In the genomic region with DNA sequence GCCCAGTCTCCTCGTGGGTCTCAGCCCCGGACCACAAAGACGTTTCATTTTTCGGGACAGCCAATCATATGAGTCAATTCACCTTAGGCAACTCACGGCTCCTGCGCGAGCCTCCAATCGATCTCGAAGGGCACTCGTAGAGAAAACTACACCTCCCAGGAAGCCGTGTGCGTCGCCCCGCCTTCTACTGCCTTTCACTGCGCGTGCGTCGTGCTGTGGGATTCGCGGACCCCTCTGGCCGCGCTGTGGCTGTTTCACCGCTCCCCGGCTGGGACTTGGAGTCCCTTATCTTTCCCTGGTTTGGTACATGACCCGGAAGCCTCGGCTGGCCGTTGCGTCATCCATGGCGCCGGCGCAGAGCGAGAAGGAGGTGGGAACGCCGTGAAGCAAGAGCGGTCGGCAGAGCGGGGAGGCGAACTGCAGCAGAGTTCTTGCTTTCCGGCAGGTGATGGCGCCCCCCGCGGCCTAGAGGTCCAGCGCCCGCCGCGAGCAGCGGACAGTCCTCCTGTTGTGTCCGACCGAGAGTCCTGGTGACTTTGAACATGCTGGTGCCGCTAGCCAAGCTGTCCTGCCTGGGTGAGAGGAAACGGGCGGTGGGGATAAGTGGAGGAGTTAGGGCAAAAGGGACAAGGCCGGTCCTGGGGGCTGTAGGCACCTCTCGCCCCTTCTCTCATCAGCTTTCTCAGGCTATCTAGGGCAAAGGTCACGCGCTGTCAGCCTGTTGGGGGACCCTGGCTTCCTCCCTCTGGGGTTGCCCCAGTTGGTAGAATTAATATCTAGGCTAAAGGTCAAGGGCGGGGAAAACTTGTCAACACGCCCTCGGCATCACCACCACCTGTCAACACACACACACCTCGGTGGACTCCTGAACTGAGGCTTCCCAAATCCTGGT, we compare ENCODE assay signal across 1 cellular context.
A peak's percentile ranks its signal among the peaks of the same experiment; 100 is the strongest.
TF ChIP-seq lines count a peak whose summit lies in the region.

A gene (plus strand): TSS at position 382 of the 892 bp plus-strand sequence. CDS start 161 bp downstream, at position 543.

TF ChIP-seq in K562, 482 proteins besides CTCF, POLR2A, EP300 and RAD21 (continued from another document and continues in another):
- TF ChIP-seq, protein P1, sequence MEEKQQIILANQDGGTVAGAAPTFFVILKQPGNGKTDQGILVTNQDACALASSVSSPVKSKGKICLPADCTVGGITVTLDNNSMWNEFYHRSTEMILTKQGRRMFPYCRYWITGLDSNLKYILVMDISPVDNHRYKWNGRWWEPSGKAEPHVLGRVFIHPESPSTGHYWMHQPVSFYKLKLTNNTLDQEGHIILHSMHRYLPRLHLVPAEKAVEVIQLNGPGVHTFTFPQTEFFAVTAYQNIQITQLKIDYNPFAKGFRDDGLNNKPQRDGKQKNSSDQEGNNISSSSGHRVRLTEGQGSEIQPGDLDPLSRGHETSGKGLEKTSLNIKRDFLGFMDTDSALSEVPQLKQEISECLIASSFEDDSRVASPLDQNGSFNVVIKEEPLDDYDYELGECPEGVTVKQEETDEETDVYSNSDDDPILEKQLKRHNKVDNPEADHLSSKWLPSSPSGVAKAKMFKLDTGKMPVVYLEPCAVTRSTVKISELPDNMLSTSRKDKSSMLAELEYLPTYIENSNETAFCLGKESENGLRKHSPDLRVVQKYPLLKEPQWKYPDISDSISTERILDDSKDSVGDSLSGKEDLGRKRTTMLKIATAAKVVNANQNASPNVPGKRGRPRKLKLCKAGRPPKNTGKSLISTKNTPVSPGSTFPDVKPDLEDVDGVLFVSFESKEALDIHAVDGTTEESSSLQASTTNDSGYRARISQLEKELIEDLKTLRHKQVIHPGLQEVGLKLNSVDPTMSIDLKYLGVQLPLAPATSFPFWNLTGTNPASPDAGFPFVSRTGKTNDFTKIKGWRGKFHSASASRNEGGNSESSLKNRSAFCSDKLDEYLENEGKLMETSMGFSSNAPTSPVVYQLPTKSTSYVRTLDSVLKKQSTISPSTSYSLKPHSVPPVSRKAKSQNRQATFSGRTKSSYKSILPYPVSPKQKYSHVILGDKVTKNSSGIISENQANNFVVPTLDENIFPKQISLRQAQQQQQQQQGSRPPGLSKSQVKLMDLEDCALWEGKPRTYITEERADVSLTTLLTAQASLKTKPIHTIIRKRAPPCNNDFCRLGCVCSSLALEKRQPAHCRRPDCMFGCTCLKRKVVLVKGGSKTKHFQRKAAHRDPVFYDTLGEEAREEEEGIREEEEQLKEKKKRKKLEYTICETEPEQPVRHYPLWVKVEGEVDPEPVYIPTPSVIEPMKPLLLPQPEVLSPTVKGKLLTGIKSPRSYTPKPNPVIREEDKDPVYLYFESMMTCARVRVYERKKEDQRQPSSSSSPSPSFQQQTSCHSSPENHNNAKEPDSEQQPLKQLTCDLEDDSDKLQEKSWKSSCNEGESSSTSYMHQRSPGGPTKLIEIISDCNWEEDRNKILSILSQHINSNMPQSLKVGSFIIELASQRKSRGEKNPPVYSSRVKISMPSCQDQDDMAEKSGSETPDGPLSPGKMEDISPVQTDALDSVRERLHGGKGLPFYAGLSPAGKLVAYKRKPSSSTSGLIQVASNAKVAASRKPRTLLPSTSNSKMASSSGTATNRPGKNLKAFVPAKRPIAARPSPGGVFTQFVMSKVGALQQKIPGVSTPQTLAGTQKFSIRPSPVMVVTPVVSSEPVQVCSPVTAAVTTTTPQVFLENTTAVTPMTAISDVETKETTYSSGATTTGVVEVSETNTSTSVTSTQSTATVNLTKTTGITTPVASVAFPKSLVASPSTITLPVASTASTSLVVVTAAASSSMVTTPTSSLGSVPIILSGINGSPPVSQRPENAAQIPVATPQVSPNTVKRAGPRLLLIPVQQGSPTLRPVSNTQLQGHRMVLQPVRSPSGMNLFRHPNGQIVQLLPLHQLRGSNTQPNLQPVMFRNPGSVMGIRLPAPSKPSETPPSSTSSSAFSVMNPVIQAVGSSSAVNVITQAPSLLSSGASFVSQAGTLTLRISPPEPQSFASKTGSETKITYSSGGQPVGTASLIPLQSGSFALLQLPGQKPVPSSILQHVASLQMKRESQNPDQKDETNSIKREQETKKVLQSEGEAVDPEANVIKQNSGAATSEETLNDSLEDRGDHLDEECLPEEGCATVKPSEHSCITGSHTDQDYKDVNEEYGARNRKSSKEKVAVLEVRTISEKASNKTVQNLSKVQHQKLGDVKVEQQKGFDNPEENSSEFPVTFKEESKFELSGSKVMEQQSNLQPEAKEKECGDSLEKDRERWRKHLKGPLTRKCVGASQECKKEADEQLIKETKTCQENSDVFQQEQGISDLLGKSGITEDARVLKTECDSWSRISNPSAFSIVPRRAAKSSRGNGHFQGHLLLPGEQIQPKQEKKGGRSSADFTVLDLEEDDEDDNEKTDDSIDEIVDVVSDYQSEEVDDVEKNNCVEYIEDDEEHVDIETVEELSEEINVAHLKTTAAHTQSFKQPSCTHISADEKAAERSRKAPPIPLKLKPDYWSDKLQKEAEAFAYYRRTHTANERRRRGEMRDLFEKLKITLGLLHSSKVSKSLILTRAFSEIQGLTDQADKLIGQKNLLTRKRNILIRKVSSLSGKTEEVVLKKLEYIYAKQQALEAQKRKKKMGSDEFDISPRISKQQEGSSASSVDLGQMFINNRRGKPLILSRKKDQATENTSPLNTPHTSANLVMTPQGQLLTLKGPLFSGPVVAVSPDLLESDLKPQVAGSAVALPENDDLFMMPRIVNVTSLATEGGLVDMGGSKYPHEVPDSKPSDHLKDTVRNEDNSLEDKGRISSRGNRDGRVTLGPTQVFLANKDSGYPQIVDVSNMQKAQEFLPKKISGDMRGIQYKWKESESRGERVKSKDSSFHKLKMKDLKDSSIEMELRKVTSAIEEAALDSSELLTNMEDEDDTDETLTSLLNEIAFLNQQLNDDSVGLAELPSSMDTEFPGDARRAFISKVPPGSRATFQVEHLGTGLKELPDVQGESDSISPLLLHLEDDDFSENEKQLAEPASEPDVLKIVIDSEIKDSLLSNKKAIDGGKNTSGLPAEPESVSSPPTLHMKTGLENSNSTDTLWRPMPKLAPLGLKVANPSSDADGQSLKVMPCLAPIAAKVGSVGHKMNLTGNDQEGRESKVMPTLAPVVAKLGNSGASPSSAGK (IDR thresholded peaks at IDR 0.05) = peak; percentile 69
- TF ChIP-seq, protein P2, sequence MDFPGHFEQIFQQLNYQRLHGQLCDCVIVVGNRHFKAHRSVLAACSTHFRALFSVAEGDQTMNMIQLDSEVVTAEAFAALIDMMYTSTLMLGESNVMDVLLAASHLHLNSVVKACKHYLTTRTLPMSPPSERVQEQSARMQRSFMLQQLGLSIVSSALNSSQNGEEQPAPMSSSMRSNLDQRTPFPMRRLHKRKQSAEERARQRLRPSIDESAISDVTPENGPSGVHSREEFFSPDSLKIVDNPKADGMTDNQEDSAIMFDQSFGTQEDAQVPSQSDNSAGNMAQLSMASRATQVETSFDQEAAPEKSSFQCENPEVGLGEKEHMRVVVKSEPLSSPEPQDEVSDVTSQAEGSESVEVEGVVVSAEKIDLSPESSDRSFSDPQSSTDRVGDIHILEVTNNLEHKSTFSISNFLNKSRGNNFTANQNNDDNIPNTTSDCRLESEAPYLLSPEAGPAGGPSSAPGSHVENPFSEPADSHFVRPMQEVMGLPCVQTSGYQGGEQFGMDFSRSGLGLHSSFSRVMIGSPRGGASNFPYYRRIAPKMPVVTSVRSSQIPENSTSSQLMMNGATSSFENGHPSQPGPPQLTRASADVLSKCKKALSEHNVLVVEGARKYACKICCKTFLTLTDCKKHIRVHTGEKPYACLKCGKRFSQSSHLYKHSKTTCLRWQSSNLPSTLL (IDR thresholded peaks at IDR 0.05) = peak; percentile 98
- TF ChIP-seq, protein P3, sequence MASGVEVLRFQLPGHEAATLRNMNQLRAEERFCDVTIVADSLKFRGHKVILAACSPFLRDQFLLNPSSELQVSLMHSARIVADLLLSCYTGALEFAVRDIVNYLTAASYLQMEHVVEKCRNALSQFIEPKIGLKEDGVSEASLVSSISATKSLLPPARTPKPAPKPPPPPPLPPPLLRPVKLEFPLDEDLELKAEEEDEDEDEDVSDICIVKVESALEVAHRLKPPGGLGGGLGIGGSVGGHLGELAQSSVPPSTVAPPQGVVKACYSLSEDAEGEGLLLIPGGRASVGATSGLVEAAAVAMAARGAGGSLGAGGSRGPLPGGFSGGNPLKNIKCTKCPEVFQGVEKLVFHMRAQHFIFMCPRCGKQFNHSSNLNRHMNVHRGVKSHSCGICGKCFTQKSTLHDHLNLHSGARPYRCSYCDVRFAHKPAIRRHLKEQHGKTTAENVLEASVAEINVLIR (CRISPR knock-in tag; IDR thresholded peaks at IDR 0.05) = peak; percentile 83
- TF ChIP-seq ZBTB7A (IDR thresholded peaks at IDR 0.05; ENCODE audit: borderline replicate concordance, control insufficient read depth, low read depth, low read length) = peak; percentile 44; the same call in 1 of the 2 replicates
- TF ChIP-seq ZNF347 (CRISPR knock-in tag; IDR thresholded peaks at IDR 0.05; ENCODE audit: low read depth) = no peak
- no peak for TF ChIP-seq MAFG (tag; conservative IDR thresholded peaks at IDR 0.05)
- TF ChIP-seq SIN3B (IDR thresholded peaks at IDR 0.05; ENCODE audit: low read depth) = peak; percentile 75
- peak; percentile 69 for TF ChIP-seq TAF7 (tag; IDR thresholded peaks at IDR 0.05)
- TF ChIP-seq PRMT5 (CRISPR knock-in tag; IDR thresholded peaks at IDR 0.05) = no peak
- peak; percentile 43; the same call in 1 of the 2 replicates for TF ChIP-seq ELF4 (CRISPR knock-in tag; IDR thresholded peaks at IDR 0.05)
- TF ChIP-seq RBM39 (optimal IDR thresholded peaks at IDR 0.05; ENCODE audit: low read depth, low read length) = no peak
- TF ChIP-seq, protein P4, sequence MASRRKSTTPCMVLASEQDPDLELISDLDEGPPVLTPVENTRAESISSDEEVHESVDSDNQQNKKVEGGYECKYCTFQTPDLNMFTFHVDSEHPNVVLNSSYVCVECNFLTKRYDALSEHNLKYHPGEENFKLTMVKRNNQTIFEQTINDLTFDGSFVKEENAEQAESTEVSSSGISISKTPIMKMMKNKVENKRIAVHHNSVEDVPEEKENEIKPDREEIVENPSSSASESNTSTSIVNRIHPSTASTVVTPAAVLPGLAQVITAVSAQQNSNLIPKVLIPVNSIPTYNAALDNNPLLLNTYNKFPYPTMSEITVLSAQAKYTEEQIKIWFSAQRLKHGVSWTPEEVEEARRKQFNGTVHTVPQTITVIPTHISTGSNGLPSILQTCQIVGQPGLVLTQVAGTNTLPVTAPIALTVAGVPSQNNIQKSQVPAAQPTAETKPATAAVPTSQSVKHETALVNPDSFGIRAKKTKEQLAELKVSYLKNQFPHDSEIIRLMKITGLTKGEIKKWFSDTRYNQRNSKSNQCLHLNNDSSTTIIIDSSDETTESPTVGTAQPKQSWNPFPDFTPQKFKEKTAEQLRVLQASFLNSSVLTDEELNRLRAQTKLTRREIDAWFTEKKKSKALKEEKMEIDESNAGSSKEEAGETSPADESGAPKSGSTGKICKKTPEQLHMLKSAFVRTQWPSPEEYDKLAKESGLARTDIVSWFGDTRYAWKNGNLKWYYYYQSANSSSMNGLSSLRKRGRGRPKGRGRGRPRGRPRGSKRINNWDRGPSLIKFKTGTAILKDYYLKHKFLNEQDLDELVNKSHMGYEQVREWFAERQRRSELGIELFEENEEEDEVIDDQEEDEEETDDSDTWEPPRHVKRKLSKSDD (conservative IDR thresholded peaks at IDR 0.05; ENCODE audit: low read length) = 0 out of 2 replicates have a peak, but pooled peaks have one; percentile 36
- TF ChIP-seq, protein P5, sequence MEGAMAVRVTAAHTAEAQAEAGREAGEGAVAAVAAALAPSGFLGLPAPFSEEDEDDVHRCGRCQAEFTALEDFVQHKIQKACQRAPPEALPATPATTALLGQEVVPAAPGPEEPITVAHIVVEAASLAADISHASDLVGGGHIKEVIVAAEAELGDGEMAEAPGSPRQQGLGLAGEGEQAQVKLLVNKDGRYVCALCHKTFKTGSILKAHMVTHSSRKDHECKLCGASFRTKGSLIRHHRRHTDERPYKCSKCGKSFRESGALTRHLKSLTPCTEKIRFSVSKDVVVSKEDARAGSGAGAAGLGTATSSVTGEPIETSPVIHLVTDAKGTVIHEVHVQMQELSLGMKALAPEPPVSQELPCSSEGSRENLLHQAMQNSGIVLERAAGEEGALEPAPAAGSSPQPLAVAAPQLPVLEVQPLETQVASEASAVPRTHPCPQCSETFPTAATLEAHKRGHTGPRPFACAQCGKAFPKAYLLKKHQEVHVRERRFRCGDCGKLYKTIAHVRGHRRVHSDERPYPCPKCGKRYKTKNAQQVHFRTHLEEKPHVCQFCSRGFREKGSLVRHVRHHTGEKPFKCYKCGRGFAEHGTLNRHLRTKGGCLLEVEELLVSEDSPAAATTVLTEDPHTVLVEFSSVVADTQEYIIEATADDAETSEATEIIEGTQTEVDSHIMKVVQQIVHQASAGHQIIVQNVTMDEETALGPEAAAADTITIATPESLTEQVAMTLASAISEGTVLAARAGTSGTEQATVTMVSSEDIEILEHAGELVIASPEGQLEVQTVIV (CRISPR knock-in tag; IDR thresholded peaks at IDR 0.05; ENCODE audit: borderline replicate concordance) = peak; percentile 95
- TF ChIP-seq MTA2 (IDR thresholded peaks at IDR 0.05; ENCODE audit: low read depth) = no peak
- peak; percentile 63 for TF ChIP-seq CHD1 (IDR thresholded peaks at IDR 0.05; ENCODE audit: low read length)
- TF ChIP-seq, protein P6, sequence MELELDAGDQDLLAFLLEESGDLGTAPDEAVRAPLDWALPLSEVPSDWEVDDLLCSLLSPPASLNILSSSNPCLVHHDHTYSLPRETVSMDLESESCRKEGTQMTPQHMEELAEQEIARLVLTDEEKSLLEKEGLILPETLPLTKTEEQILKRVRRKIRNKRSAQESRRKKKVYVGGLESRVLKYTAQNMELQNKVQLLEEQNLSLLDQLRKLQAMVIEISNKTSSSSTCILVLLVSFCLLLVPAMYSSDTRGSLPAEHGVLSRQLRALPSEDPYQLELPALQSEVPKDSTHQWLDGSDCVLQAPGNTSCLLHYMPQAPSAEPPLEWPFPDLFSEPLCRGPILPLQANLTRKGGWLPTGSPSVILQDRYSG (tag; conservative IDR thresholded peaks at IDR 0.05; ENCODE audit: low read depth) = no peak
- TF ChIP-seq, protein P7, sequence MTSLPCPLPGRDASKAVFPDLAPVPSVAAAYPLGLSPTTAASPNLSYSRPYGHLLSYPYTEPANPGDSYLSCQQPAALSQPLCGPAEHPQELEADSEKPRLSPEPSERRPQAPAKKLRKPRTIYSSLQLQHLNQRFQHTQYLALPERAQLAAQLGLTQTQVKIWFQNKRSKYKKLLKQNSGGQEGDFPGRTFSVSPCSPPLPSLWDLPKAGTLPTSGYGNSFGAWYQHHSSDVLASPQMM (CRISPR knock-in tag; IDR thresholded peaks at IDR 0.05) = no peak
- TF ChIP-seq, protein P8, sequence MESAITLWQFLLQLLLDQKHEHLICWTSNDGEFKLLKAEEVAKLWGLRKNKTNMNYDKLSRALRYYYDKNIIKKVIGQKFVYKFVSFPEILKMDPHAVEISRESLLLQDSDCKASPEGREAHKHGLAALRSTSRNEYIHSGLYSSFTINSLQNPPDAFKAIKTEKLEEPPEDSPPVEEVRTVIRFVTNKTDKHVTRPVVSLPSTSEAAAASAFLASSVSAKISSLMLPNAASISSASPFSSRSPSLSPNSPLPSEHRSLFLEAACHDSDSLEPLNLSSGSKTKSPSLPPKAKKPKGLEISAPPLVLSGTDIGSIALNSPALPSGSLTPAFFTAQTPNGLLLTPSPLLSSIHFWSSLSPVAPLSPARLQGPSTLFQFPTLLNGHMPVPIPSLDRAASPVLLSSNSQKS (CRISPR knock-in tag; IDR thresholded peaks at IDR 0.05) = no peak
- no peak for TF ChIP-seq ZNF184 (CRISPR knock-in tag; IDR thresholded peaks at IDR 0.05)
- no peak for TF ChIP-seq HIVEP1 (CRISPR knock-in tag; IDR thresholded peaks at IDR 0.05)
- TF ChIP-seq RFX5 (IDR thresholded peaks at IDR 0.05; ENCODE audit: low read depth, low read length) = no peak
- no peak for TF ChIP-seq MECOM (CRISPR knock-in tag; IDR thresholded peaks at IDR 0.05)
- peak; percentile 86 for TF ChIP-seq MEIS2 (IDR thresholded peaks at IDR 0.05; ENCODE audit: partially characterized antibody)
- TF ChIP-seq IRF2 (CRISPR knock-in tag; IDR thresholded peaks at IDR 0.05) = no peak
- TF ChIP-seq KLF6 (CRISPR knock-in tag; IDR thresholded peaks at IDR 0.05; ENCODE audit: borderline replicate concordance) = no peak
